Comparison of ENCODE assay signal across 10 cellular contexts in genomic region chr6:10901751-10902150, GRCh38.
A peak's percentile ranks its signal among the peaks of the same experiment; 100 is the strongest.
DNase-seq lines count a peak whose midpoint lies in the region; ATAC-seq and TF ChIP-seq lines count a peak whose summit lies in the region.
"Had no signal": no experiment of that assay in that cellular context is flagged by ENCODE, and none has a peak within 500 bp of the region (broad histone marks: within the 10 kb centered on the region; RNA-seq: fewer than 3 reads in every experiment).

No MANE protein-coding gene starts in this region.

- H3K4me2 ChIP-seq in OCI-LY3 (ENCODE audit: low read length) = peak overlapping the region; percentile 55

- no peak for TF ChIP-seq CTCF in OCI-LY3 (IDR thresholded peaks at IDR 0.05; ENCODE audit: low read depth, low read length)

- no peak for DNase-seq in stimulated activated naive CD8-positive, alpha-beta T cell treated with anti-CD3 and anti-CD28 coated beads, Interleukin-15, amount 100 ng/mL, for 72 hours
- DNase-seq in stimulated activated naive CD8-positive, alpha-beta T cell treated with anti-CD3 and anti-CD28 coated beads, Interleukin-15, Interleukin-2, amounts not matched to agents 100 U/mL and 50 U/mL, for 24 hours = no peak
- DNase-seq in NCI-H146 treated with DMSO at 0.1 percent for 48 hours (lab: John Stamatoyannopoulos, UW; ENCODE audit: unreplicated experiment) (no peak), NCI-H748 treated with DMSO at 0.1 percent for 48 hours (lab: John Stamatoyannopoulos, UW) (no peak), HEK293T (ENCODE audit: extremely low spot score) (no peak), DMS114 treated with DMSO at 0.1 percent for 48 hours (lab: John Stamatoyannopoulos, UW; ENCODE audit: unreplicated experiment) (no peak)

- no peaks in the 10 kb centered on the region for H4K20me1 ChIP-seq in OCI-LY3 (ENCODE audit: insufficient read depth, low read length)

- no peak overlapping the region for H3K4me3 Mint-ChIP-seq in stimulated activated naive CD8-positive, alpha-beta T cell treated with anti-CD3 and anti-CD28 coated beads, Interleukin-15, amount 100 ng/mL, for 72 hours

- H3K36me3 ChIP-seq in OCI-LY3 (replicated peaks; ENCODE audit: low read depth, low read length) = no peaks in the 10 kb centered on the region

- no peak overlapping the region for H3K27ac Mint-ChIP-seq in stimulated activated naive CD8-positive, alpha-beta T cell treated with anti-CD3 and anti-CD28 coated beads, Interleukin-15, amount 100 ng/mL, for 72 hours
- H3K27ac Mint-ChIP-seq: progenitor cell of endocrine pancreas had no signal

- H3K27ac ChIP-seq in OCI-LY3 (ENCODE audit: low read length) = no peak overlapping the region

- peak overlapping the region; percentile 47 for H3K4me3 ChIP-seq in OCI-LY3 (ENCODE audit: low read length)
- H3K4me3 ChIP-seq: K562 had no signal

- H3K9me3 ChIP-seq in OCI-LY3 (ENCODE audit: insufficient read depth, low read length) = no peaks in the 10 kb centered on the region

- peak; percentile 43 for ATAC-seq in stimulated activated naive CD8-positive, alpha-beta T cell treated with anti-CD3 and anti-CD28 coated beads, Interleukin-15, amount 100 ng/mL, for 72 hours
- no peak for ATAC-seq in stimulated activated naive CD8-positive, alpha-beta T cell treated with anti-CD3 and anti-CD28 coated beads, Interleukin-15, Interleukin-2, amounts not matched to agents 100 U/mL and 50 U/mL, for 24 hours
- ATAC-seq in HG03025 (IDR thresholded peaks at IDR 0.05; ENCODE audit: low FRiP score, unreplicated experiment) = peak; percentile 96
- ATAC-seq: K562 had no signal

- peaks cover 14% of the 10 kb centered on the region for H3K4me1 ChIP-seq in OCI-LY3 (ENCODE audit: low read length)

- no peaks in the 10 kb centered on the region for H3K27me3 ChIP-seq in OCI-LY3 (ENCODE audit: low read depth, low read length)

- peak overlapping the region; percentile 25; the same call in 1 of the 2 replicates for H2AFZ ChIP-seq in OCI-LY3 (ENCODE audit: low read depth, low read length)

- POLR2A ChIA-PET in HEK293T (lab: Yijun Ruan, JAX) = no interaction called here

- H3K27me3 Mint-ChIP-seq in stimulated activated naive CD8-positive, alpha-beta T cell treated with anti-CD3 and anti-CD28 coated beads, Interleukin-15, amount 100 ng/mL, for 72 hours = no peaks in the 10 kb centered on the region
- H3K27me3 Mint-ChIP-seq: progenitor cell of endocrine pancreas had no signal

- H3K9ac ChIP-seq in OCI-LY3 (ENCODE audit: low read length) = no peak overlapping the region

- CTCF ChIA-PET in HEK293T (lab: Yijun Ruan, JAX) = no interaction called here

- H3K4me1 Mint-ChIP-seq in stimulated activated naive CD8-positive, alpha-beta T cell treated with anti-CD3 and anti-CD28 coated beads, Interleukin-15, amount 100 ng/mL, for 72 hours = peaks cover 7% of the 10 kb centered on the region

- no peaks in the 10 kb centered on the region for H3K9me3 Mint-ChIP-seq in stimulated activated naive CD8-positive, alpha-beta T cell treated with anti-CD3 and anti-CD28 coated beads, Interleukin-15, amount 100 ng/mL, for 72 hours

- H3K79me2 ChIP-seq in OCI-LY3 (ENCODE audit: low read length) = no peaks in the 10 kb centered on the region

TF ChIP-seq in HEK293T, 16 proteins besides CTCF, POLR2A, EP300 and RAD21:
- no peak for TF ChIP-seq ZNF384 (IDR thresholded peaks at IDR 0.05)
- TF ChIP-seq CTBP1 (IDR thresholded peaks at IDR 0.05; ENCODE audit: borderline replicate concordance) = no peak
